In the genomic region with DNA sequence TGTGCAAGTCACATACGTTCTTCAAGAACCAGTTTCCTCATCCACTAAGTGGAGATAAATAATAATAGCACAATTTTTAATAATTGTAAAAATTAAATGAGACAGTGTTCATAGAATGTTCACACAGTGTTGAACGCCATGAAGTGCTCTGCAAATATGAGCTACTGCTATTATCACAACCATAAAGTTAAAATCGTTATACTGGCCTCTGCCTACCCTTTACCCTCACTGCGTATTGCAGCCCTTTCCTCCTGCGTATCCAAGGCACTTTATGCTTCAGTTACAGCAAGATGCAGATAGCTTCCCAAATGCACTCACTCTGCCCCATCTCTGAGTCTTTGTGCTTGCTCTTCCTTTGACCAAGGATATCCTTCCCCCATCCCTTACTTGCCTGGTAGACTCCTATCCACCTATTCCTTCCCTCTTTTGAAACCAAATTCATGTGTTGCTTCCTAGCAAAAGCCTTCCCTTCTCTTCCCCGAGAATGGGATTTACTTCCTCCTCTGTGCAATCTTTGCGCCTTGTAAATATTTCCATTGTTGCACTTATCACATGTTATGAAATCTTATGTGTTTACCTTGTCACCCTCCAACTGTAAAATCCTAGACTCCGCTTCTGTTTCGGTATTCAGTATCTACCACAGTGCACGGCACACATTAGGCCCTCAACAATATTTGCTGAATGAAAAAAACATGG, we compare ENCODE assay signal across 13 cellular contexts.
"Had no signal": no experiment of that assay in that cellular context is flagged by ENCODE, and none has a peak within 500 bp of the region (broad histone marks: within the 10 kb centered on the region; RNA-seq: fewer than 3 reads in every experiment).

No MANE protein-coding gene starts in this region.

- H3K4me1 ChIP-seq: adrenal gland had no signal

- H3K36me3 ChIP-seq: adrenal gland, ovary had no signal

- DNase-seq: activated CD4-positive, alpha-beta T cell treated with anti-CD3 and anti-CD28 coated beads, Interleukin-2, amount 50 U/mL, for 1 hour; activated naive CD4-positive, alpha-beta T cell treated with anti-CD3 and anti-CD28 coated beads, Interleukin-2, amount 10 ng/mL, durations not matched to agents 7 days and 5 days; activated T-cell treated with anti-CD3 and anti-CD28 coated beads for 4 hours; adrenal gland; central memory CD4-positive, alpha-beta T cell; cortex of kidney; effector memory CD4-positive, alpha-beta T cell; mammary epithelial cell; ovary; stimulated activated CD4-positive, alpha-beta T cell treated with anti-CD3 and anti-CD28 coated beads, Interleukin-4, amount 100 ng/mL, for 24 hours; T-helper 17 cell; testis had no signal

- H3K27ac ChIP-seq: adrenal gland, ovary, testis had no signal

- H3K9me3 ChIP-seq: adrenal gland, ovary, testis had no signal

- H3K4me3 ChIP-seq: adrenal gland, ovary, testis had no signal

- H3K27me3 ChIP-seq: adrenal gland, ovary, testis had no signal

- ATAC-seq: activated T-helper 17 cell treated with anti-CD3 and anti-CD28 coated beads, Interleukin-2, amount 50 U/mL, for 72 hours; T-helper 17 cell had no signal
